In the genomic region with DNA sequence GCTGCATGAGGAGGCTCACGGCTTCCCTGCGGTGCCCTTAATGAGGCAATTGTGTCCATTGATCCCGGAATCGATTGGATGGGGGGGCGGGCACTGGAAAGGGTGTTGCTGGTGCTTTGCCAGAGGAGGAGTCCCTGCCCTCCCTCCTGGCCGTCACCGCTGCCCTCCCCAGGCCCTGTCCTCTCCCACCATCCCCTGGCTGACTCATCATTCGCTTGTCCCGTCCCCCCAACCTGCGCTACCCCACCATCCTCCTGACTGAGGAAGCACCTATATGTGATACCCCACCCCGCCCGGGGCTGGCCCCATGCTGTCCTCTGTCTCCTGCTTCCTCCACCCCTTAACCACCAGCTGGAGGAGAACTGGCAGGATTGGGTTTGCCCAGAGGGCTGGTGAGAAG, we compare ENCODE assay signal across 36 cellular contexts. TPM values are rescaled to one million over a fixed set of nuclear protein-coding genes. Genes with fewer than 3 reads are reported as not detected.
"Had no signal": no experiment of that assay in that cellular context is flagged by ENCODE, and none has a peak within 500 bp of the region (broad histone marks: within the 10 kb centered on the region; RNA-seq: fewer than 3 reads in every experiment).

No MANE protein-coding gene starts in this region.

- H3K36me3 Mint-ChIP-seq: activated CD4-positive, alpha-beta memory T cell treated with anti-CD3 and anti-CD28 coated beads for 36 hours; activated naive CD4-positive, alpha-beta T cell treated with anti-CD3 and anti-CD28 coated beads, Interleukin-2, amount 50 U/mL, for 72 hours; activated naive CD8-positive, alpha-beta T cell treated with anti-CD3 and anti-CD28 coated beads for 36 hours had no signal

- H3K9me3 Mint-ChIP-seq: activated B cell treated with CpG ODN at 0.5 μM for 24 hours; activated CD4-positive, alpha-beta memory T cell treated with anti-CD3 and anti-CD28 coated beads for 36 hours; activated CD4-positive, alpha-beta T cell treated with anti-CD3 and anti-CD28 coated beads, Interleukin-2, amount 10 ng/mL, durations not matched to agents 24 days and 14 days; activated CD8-positive, alpha-beta T cell treated with anti-CD3 and anti-CD28 coated beads for 36 hours; activated naive CD4-positive, alpha-beta T cell treated with anti-CD3 and anti-CD28 coated beads for 36 hours; activated naive CD4-positive, alpha-beta T cell treated with anti-CD3 and anti-CD28 coated beads, Interleukin-2, amount 50 U/mL, for 72 hours; activated naive CD8-positive, alpha-beta T cell treated with anti-CD3 and anti-CD28 coated beads for 36 hours; activated T-cell treated with anti-CD3 and anti-CD28 coated beads, Interleukin-2, amount 50 U/mL, for 4 hours; activated T-cell treated with anti-CD3 and anti-CD28 coated beads, Interleukin-2, amount 50 U/mL, for 72 hours; activated T-helper 1 cell treated with anti-CD3 and anti-CD28 coated beads, Interleukin-12 subunit alpha, Interleukin-12 subunit beta, Interleukin-2, Interleukin-4 antibody, amounts not matched to agents 30 ng/mL and 10 ng/mL and 1 ng/mL, durations not matched to agents 14 hours and 24 hours and 36 hours; activated T-helper 17 cell treated with anti-CD3 and anti-CD28 coated beads, Interleukin-2, amount 50 U/mL, for 72 hours; T-helper 1 cell treated with Interleukin-12 subunit alpha and Interleukin-12 subunit beta and Interleukin-4 antibody, amounts not matched to agents 30 μg/mL and 1 μg/mL, for 36 hours; T-helper 2 cell treated with Interferon-gamma antibody and Interleukin-4, amounts not matched to agents 5 μg/mL and 100 μg/mL, for 36 hours had no signal

- H3K36me3 ChIP-seq: adrenal gland, brain microvascular endothelial cell had no signal

- H3K4me1 Mint-ChIP-seq: activated B cell treated with CpG ODN at 0.5 μM for 24 hours; activated CD4-positive, alpha-beta T cell treated with anti-CD3 and anti-CD28 coated beads, Interleukin-2, amount 10 ng/mL, durations not matched to agents 24 days and 14 days; activated naive CD8-positive, alpha-beta T cell treated with anti-CD3 and anti-CD28 coated beads for 36 hours; activated T-helper 17 cell treated with anti-CD3 and anti-CD28 coated beads, Interleukin-2, amount 50 U/mL, for 72 hours had no signal

- H3K4me3 ChIP-seq: adrenal gland, body of pancreas had no signal

- H3K27ac Mint-ChIP-seq: activated B cell treated with CpG ODN at 0.5 μM for 24 hours; activated CD4-positive, alpha-beta memory T cell treated with anti-CD3 and anti-CD28 coated beads for 36 hours; activated CD4-positive, alpha-beta T cell treated with anti-CD3 and anti-CD28 coated beads, Interleukin-2, amount 10 ng/mL, durations not matched to agents 24 days and 14 days; activated CD8-positive, alpha-beta T cell treated with anti-CD3 and anti-CD28 coated beads for 36 hours; activated naive CD4-positive, alpha-beta T cell treated with anti-CD3 and anti-CD28 coated beads for 36 hours; activated naive CD4-positive, alpha-beta T cell treated with anti-CD3 and anti-CD28 coated beads, Interleukin-2, amount 50 U/mL, for 72 hours; activated naive CD8-positive, alpha-beta T cell treated with anti-CD3 and anti-CD28 coated beads for 36 hours; activated T-cell treated with anti-CD3 and anti-CD28 coated beads, Interleukin-2, amount 50 U/mL, for 72 hours; activated T-helper 1 cell treated with anti-CD3 and anti-CD28 coated beads, Interleukin-12 subunit alpha, Interleukin-12 subunit beta, Interleukin-2, Interleukin-4 antibody, amounts not matched to agents 30 ng/mL and 10 ng/mL and 1 ng/mL, durations not matched to agents 14 hours and 24 hours and 36 hours; activated T-helper 17 cell treated with anti-CD3 and anti-CD28 coated beads, Interleukin-2, amount 50 U/mL, for 72 hours; T-helper 1 cell treated with Interleukin-12 subunit alpha and Interleukin-12 subunit beta and Interleukin-4 antibody, amounts not matched to agents 30 μg/mL and 1 μg/mL, for 36 hours; T-helper 2 cell treated with Interferon-gamma antibody and Interleukin-4, amounts not matched to agents 5 μg/mL and 100 μg/mL, for 36 hours had no signal

- H3K4me1 ChIP-seq: adrenal gland had no signal

- ATAC-seq: activated CD8-positive, alpha-beta T cell treated with anti-CD3 and anti-CD28 coated beads for 36 hours; activated naive CD4-positive, alpha-beta T cell treated with anti-CD3 and anti-CD28 coated beads, Interleukin-2, amount 50 U/mL, for 72 hours; activated T-cell treated with anti-CD3 and anti-CD28 coated beads, Interleukin-2, amount 50 U/mL, for 4 hours; activated T-cell treated with anti-CD3 and anti-CD28 coated beads, Interleukin-2, amount 50 U/mL, for 72 hours; activated T-helper 17 cell treated with anti-CD3 and anti-CD28 coated beads, Interleukin-2, amount 50 U/mL, for 72 hours; body of pancreas had no signal

- H3K27me3 ChIP-seq: adrenal gland, body of pancreas had no signal

- H3K4me3 Mint-ChIP-seq: activated B cell treated with CpG ODN at 0.5 μM for 24 hours; activated CD4-positive, alpha-beta memory T cell treated with anti-CD3 and anti-CD28 coated beads for 36 hours; activated CD4-positive, alpha-beta T cell treated with anti-CD3 and anti-CD28 coated beads, Interleukin-2, amount 10 ng/mL, durations not matched to agents 24 days and 14 days; activated CD8-positive, alpha-beta T cell treated with anti-CD3 and anti-CD28 coated beads for 36 hours; activated naive CD4-positive, alpha-beta T cell treated with anti-CD3 and anti-CD28 coated beads for 36 hours; activated naive CD8-positive, alpha-beta T cell treated with anti-CD3 and anti-CD28 coated beads for 36 hours; activated T-cell treated with anti-CD3 and anti-CD28 coated beads, Interleukin-2, amount 50 U/mL, for 4 hours; activated T-cell treated with anti-CD3 and anti-CD28 coated beads, Interleukin-2, amount 50 U/mL, for 72 hours; activated T-helper 1 cell treated with anti-CD3 and anti-CD28 coated beads, Interleukin-12 subunit alpha, Interleukin-12 subunit beta, Interleukin-2, Interleukin-4 antibody, amounts not matched to agents 30 ng/mL and 10 ng/mL and 1 ng/mL, durations not matched to agents 14 hours and 24 hours and 36 hours; activated T-helper 17 cell treated with anti-CD3 and anti-CD28 coated beads, Interleukin-2, amount 50 U/mL, for 72 hours; T-helper 1 cell treated with Interleukin-12 subunit alpha and Interleukin-12 subunit beta and Interleukin-4 antibody, amounts not matched to agents 30 μg/mL and 1 μg/mL, for 36 hours; T-helper 2 cell treated with Interferon-gamma antibody and Interleukin-4, amounts not matched to agents 5 μg/mL and 100 μg/mL, for 36 hours had no signal

- H3K27ac ChIP-seq: adrenal gland, body of pancreas, brain microvascular endothelial cell, VCaP had no signal

- DNase-seq: activated B cell treated with CpG ODN at 0.5 μM for 24 hours; activated CD4-positive, alpha-beta memory T cell treated with anti-CD3 and anti-CD28 coated beads for 36 hours; activated CD4-positive, alpha-beta T cell treated with anti-CD3 and anti-CD28 coated beads for 4 hours; activated CD4-positive, alpha-beta T cell treated with anti-CD3 and anti-CD28 coated beads, Interleukin-2, amount 10 ng/mL, durations not matched to agents 24 days and 14 days; activated CD4-positive, alpha-beta T cell treated with anti-CD3 and anti-CD28 coated beads, Interleukin-2, amount 50 U/mL, for 1 hour; activated CD4-positive, alpha-beta T cell treated with anti-CD3 and anti-CD28 coated beads, Interleukin-2, amount 50 U/mL, for 4 hours; activated CD4-positive, CD25-positive, alpha-beta regulatory T cell treated with anti-CD3 and anti-CD28 coated beads, Interleukin-2, amount 50 U/mL, for 72 hours; activated CD8-positive, alpha-beta memory T cell treated with anti-CD3 and anti-CD28 coated beads, Interleukin-2, amount 50 U/mL, for 4 hours; activated CD8-positive, alpha-beta T cell treated with anti-CD3 and anti-CD28 coated beads for 36 hours; activated effector memory CD4-positive, alpha-beta T cell treated with anti-CD3 and anti-CD28 coated beads, Interleukin-2, amount 50 U/mL, for 16 hours; activated gamma-delta T cell treated with Interleukin-2 at 50 U/mL for 16 hours; activated naive CD4-positive, alpha-beta T cell; activated naive CD4-positive, alpha-beta T cell treated with anti-CD3 and anti-CD28 coated beads for 36 hours; activated naive CD4-positive, alpha-beta T cell treated with anti-CD3 and anti-CD28 coated beads, Interleukin-2, amount 50 U/mL, for 16 hours; activated naive CD8-positive, alpha-beta T cell treated with anti-CD3 and anti-CD28 coated beads for 36 hours; activated T-cell treated with anti-CD3 and anti-CD28 coated beads for 4 hours; activated T-cell treated with anti-CD3 and anti-CD28 coated beads, Interleukin-2, amount 50 U/mL, for 1 hour; activated T-cell treated with anti-CD3 and anti-CD28 coated beads, Interleukin-2, amount 50 U/mL, for 4 hours; activated T-cell treated with anti-CD3 and anti-CD28 coated beads, Interleukin-2, amount 50 U/mL, for 72 hours; adrenal gland; amniotic stem cell; aorta; body of pancreas; brain microvascular endothelial cell; central memory CD4-positive, alpha-beta T cell; T-helper 1 cell; T-helper 2 cell; T-helper 9 cell had no signal

- H3K9me3 ChIP-seq: adrenal gland, body of pancreas had no signal

RNA-seq across cellular contexts. Expression of gene CACNA1G, which starts 20.8 kb away (rescaled TPM):
- total RNA-seq: bronchial epithelial cell had no signal
- polyA plus RNA-seq: aorta had no signal

RNA-seq across cellular contexts. Expression of gene EPN3, which starts 48.8 kb away (rescaled TPM):
- total RNA-seq: activated B cell treated with CpG ODN at 0.5 μM for 24 hours; activated CD4-positive, alpha-beta memory T cell treated with anti-CD3 and anti-CD28 coated beads for 36 hours; activated CD4-positive, alpha-beta T cell treated with anti-CD3 and anti-CD28 coated beads, Interleukin-2, amount 10 ng/mL, durations not matched to agents 24 days and 14 days; activated CD8-positive, alpha-beta memory T cell treated with anti-CD3 and anti-CD28 coated beads for 36 hours; activated CD8-positive, alpha-beta T cell treated with anti-CD3 and anti-CD28 coated beads for 36 hours; activated naive CD4-positive, alpha-beta T cell treated with anti-CD3 and anti-CD28 coated beads for 36 hours; activated naive CD4-positive, alpha-beta T cell treated with anti-CD3 and anti-CD28 coated beads, Interleukin-2, amount 50 U/mL, for 72 hours; activated naive CD8-positive, alpha-beta T cell treated with anti-CD3 and anti-CD28 coated beads for 36 hours; activated T-cell treated with anti-CD3 and anti-CD28 coated beads, Interleukin-2, amount 50 U/mL, for 72 hours; activated T-helper 1 cell treated with anti-CD3 and anti-CD28 coated beads, Interleukin-12 subunit alpha, Interleukin-12 subunit beta, Interleukin-2, Interleukin-4 antibody, amounts not matched to agents 30 ng/mL and 10 ng/mL and 1 ng/mL, durations not matched to agents 14 hours and 24 hours and 36 hours; activated T-helper 17 cell treated with anti-CD3 and anti-CD28 coated beads, Interleukin-2, amount 50 U/mL, for 72 hours; aorta had no signal

RNA-seq across cellular contexts. Expression of gene ABCC3, which starts 53.4 kb away (rescaled TPM):
- total RNA-seq: activated CD4-positive, alpha-beta memory T cell treated with anti-CD3 and anti-CD28 coated beads for 36 hours; activated CD4-positive, alpha-beta T cell treated with anti-CD3 and anti-CD28 coated beads, Interleukin-2, amount 10 ng/mL, durations not matched to agents 24 days and 14 days; activated CD8-positive, alpha-beta memory T cell treated with anti-CD3 and anti-CD28 coated beads for 36 hours; activated CD8-positive, alpha-beta T cell treated with anti-CD3 and anti-CD28 coated beads for 36 hours; activated naive CD4-positive, alpha-beta T cell treated with anti-CD3 and anti-CD28 coated beads for 36 hours; activated naive CD4-positive, alpha-beta T cell treated with anti-CD3 and anti-CD28 coated beads, Interleukin-2, amount 50 U/mL, for 72 hours; activated naive CD8-positive, alpha-beta T cell treated with anti-CD3 and anti-CD28 coated beads for 36 hours; activated T-cell treated with anti-CD3 and anti-CD28 coated beads, Interleukin-2, amount 50 U/mL, for 72 hours; activated T-helper 1 cell treated with anti-CD3 and anti-CD28 coated beads, Interleukin-12 subunit alpha, Interleukin-12 subunit beta, Interleukin-2, Interleukin-4 antibody, amounts not matched to agents 30 ng/mL and 10 ng/mL and 1 ng/mL, durations not matched to agents 14 hours and 24 hours and 36 hours had no signal
